Comparison of ENCODE assay signal across 8 cellular contexts in the genomic region with DNA sequence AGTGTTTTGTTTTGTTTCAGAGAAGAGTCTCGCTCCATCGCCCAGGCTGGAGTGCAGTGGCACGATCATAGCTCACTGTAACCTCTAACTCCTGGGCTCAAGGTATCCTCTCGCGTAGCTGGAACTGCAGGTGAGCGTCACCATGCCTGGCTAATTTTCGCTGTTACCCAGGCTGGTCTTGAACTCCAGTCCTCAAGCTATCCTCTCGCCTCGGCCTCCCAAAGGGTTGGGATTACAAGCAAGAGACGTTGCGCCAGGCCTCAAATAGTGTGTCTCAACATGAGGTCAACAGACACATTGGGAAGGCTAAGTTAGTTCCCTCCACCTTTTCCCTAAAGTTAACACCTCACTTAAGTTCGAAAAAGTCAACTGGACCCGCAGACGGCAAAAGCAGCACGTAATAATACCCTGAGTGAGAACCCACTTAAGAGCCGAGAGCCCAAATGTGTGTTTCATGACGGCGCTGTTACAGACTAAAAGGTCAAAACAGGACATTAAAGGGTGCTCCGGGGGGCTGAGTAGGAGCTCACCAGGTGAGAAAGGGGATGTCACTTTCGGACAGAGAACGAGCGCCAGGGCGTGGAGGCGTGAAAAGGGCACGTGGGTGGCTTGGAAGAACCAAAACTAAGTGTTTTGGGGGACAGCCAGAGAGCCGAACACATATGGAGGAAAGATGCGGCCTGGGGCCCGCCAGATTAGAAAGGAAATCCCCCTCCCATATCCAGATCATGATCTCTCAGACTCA.
DNase-seq lines count a peak whose midpoint lies in the region; ATAC-seq and TF ChIP-seq lines count a peak whose summit lies in the region.

No MANE protein-coding gene starts in this region.

- H3K4me3 ChIP-seq in SU-DHL-6 (ENCODE audit: insufficient read depth, low read length, poor library complexity, severe bottlenecking) (peak overlapping the region; percentile 95), neuron (ENCODE audit: low read length) (peak overlapping the region; percentile 96)

- TF ChIP-seq CTCF in SU-DHL-6 (IDR thresholded peaks at IDR 0.05; ENCODE audit: insufficient read depth, low read length, poor library complexity, severe bottlenecking): no peak

- POLR2A ChIA-PET in HEK293T (lab: Yijun Ruan, JAX): interaction anchor here (0.6 to 1.9 kb wide), 10 partner anchors 9 to 821 kb away, joined by 3 to 15 read pairs (median 4); no protein-coding TSS in a partner anchor

- H4K20me1 ChIP-seq in SU-DHL-6 (ENCODE audit: low read depth, low read length): no peaks in the 10 kb centered on the region; the same call in 1 of the 2 replicates

- H3K27me3 ChIP-seq in SU-DHL-6 (ENCODE audit: low read length) (no peaks in the 10 kb centered on the region), neuron (ENCODE audit: insufficient read depth, low read length) (no peaks in the 10 kb centered on the region)

- peaks cover 96% of the 10 kb centered on the region for H3K79me2 ChIP-seq in SU-DHL-6 (ENCODE audit: insufficient read depth, low read length)

- no peaks in the 10 kb centered on the region for H3K9me2 ChIP-seq in SU-DHL-6 (replicated peaks; ENCODE audit: insufficient read depth, low read length)

- peak overlapping the region; percentile 92 for H3K4me2 ChIP-seq in SU-DHL-6 (ENCODE audit: low read depth, low read length, poor library complexity, severe bottlenecking)

- ATAC-seq in GM19023 (IDR thresholded peaks at IDR 0.05; ENCODE audit: unreplicated experiment): peak; percentile 50
- peak; percentile 35 for ATAC-seq in HG03139 (IDR thresholded peaks at IDR 0.05; ENCODE audit: unreplicated experiment)

- CTCF ChIA-PET in HEK293T (lab: Yijun Ruan, JAX): interaction anchor here (0.7 kb wide), 1 partner anchor 187 kb away, joined by 9 read pairs; no protein-coding TSS in a partner anchor

- H3K27ac ChIP-seq in SU-DHL-6 (ENCODE audit: low read depth, low read length): peak overlapping the region; percentile 65

- H3K4me1 ChIP-seq in neuron (ENCODE audit: insufficient read depth, low read length): peaks cover 27% of the 10 kb centered on the region

- H3K36me3 ChIP-seq in SU-DHL-6 (ENCODE audit: low read length) (no peaks in the 10 kb centered on the region), neuron (ENCODE audit: insufficient read depth, low read length) (peaks cover 22% of the 10 kb centered on the region)

- TF ChIP-seq POLR2A in erythroblast (IDR thresholded peaks at IDR 0.05; ENCODE audit: low read length): no peak

- no peaks in the 10 kb centered on the region for H3F3A ChIP-seq in SU-DHL-6 (ENCODE audit: insufficient read depth)

- DNase-seq in CD1c-positive myeloid dendritic cell (ENCODE audit: extremely low spot score) (peak; percentile 3), erythroblast (lab: John Stamatoyannopoulos, UW) (peak; percentile 88 to 90), HEK293T (ENCODE audit: extremely low spot score) (no peak), retina (no peak)

- H2AFZ ChIP-seq in SU-DHL-6 (ENCODE audit: low read depth, low read length, severe bottlenecking) (peak overlapping the region; percentile 88), neuron (ENCODE audit: low read depth, low read length) (peak overlapping the region; percentile 73)

- no peaks in the 10 kb centered on the region for H3K9me3 ChIP-seq in SU-DHL-6 (ENCODE audit: insufficient read depth, low read length)
- H3K9me3 ChIP-seq in neuron (ENCODE audit: low read length): peaks cover 3% of the 10 kb centered on the region

- H3K9ac ChIP-seq in SU-DHL-6 (ENCODE audit: low read length): peak overlapping the region; percentile 99

TF ChIP-seq in HEK293T, 16 proteins besides CTCF, POLR2A, EP300 and RAD21:
- TF ChIP-seq SP1 (IDR thresholded peaks at IDR 0.05) (no peak), SUZ12 (IDR thresholded peaks at IDR 0.05) (no peak), FOXK2 (IDR thresholded peaks at IDR 0.05) (no peak), ZNF384 (IDR thresholded peaks at IDR 0.05) (no peak), ARNT (IDR thresholded peaks at IDR 0.05) (no peak), NFRKB (IDR thresholded peaks at IDR 0.05) (no peak), HDGF (IDR thresholded peaks at IDR 0.05; ENCODE audit: borderline replicate concordance) (no peak), L3MBTL2 (conservative IDR thresholded peaks at IDR 0.05) (no peak; the same call in 1 of the 2 replicates), CTBP1 (IDR thresholded peaks at IDR 0.05; ENCODE audit: borderline replicate concordance) (no peak), ELF4 (IDR thresholded peaks at IDR 0.05) (no peak), TARDBP (IDR thresholded peaks at IDR 0.05) (no peak), FOXA1 (IDR thresholded peaks at IDR 0.05) (no peak), FOXM1 (IDR thresholded peaks at IDR 0.05; ENCODE audit: borderline replicate concordance) (no peak)
- TF ChIP-seq, protein P1, sequence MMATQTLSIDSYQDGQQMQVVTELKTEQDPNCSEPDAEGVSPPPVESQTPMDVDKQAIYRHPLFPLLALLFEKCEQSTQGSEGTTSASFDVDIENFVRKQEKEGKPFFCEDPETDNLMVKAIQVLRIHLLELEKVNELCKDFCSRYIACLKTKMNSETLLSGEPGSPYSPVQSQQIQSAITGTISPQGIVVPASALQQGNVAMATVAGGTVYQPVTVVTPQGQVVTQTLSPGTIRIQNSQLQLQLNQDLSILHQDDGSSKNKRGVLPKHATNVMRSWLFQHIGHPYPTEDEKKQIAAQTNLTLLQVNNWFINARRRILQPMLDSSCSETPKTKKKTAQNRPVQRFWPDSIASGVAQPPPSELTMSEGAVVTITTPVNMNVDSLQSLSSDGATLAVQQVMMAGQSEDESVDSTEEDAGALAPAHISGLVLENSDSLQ (IDR thresholded peaks at IDR 0.05): no peak
TF ChIP-seq in HEK293T: peak in this region for 0.

Comparison
In these comparisons a context has a peak if more than half of its experiments do, and no peak if none do; other contexts are left out.
1. DNase-seq: peak in CD1c-positive myeloid dendritic cell (single experiment) and erythroblast (2 of 2); none in HEK293T (single experiment) and retina (single experiment).